In the genomic region with DNA sequence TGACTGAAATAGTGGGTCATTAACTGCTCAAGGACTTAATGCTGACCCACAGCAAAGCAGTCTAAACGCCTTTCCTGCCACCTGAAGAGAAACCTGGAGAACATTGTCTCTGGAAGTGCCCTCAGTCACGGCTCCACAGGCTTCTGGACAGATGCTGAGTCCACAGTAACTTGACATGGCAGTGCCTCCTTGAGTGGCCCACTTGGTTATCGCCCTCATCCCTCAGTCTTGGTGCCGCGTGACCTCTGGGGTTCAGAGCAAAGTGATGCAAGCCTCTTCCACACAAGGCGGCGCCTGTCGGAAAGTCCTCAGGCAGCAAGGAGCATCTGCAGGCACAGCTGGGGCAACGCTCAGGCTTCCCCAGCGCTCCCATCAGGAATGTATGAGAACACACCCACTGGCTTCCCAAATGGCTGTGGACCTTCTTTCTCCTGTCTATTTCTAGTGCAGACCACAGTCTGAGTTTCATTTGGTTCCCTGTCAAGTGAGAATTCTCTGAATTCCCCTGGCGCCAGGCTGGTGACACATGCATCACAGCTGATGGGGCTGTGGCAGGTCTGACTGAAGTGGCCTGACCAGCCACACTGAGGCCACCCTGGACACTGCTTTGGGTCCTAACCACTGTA, we compare ENCODE assay signal across 17 cellular contexts. TPM values are rescaled to one million over a fixed set of nuclear protein-coding genes. Genes with fewer than 3 reads are reported as not detected.
DNase-seq lines count a peak whose midpoint lies in the region; ATAC-seq, FAIRE-seq and TF ChIP-seq lines count a peak whose summit lies in the region.
"Had no signal": no experiment of that assay in that cellular context is flagged by ENCODE, and none has a peak within 500 bp of the region (broad histone marks: within the 10 kb centered on the region; RNA-seq: fewer than 3 reads in every experiment).

No MANE protein-coding gene starts in this region.

- intact Hi-C loops in adrenal gland (cut with DNase I) = no loop called here

- H3K27me3 ChIP-seq in bronchial epithelial cell (ENCODE audit: control insufficient read depth, insufficient read depth, low read length) (no peaks in the 10 kb centered on the region), tibial nerve (no peaks in the 10 kb centered on the region), adrenal gland (no peaks in the 10 kb centered on the region)
- H3K27me3 ChIP-seq: Peyer's patch, suprapubic skin had no signal

- H3K4me3 Mint-ChIP-seq in activated CD8-positive, alpha-beta memory T cell treated with anti-CD3 and anti-CD28 coated beads, Interleukin-2, amount 10 ng/mL, durations not matched to agents 7 days and 5 days = no peak overlapping the region
- H3K4me3 Mint-ChIP-seq: activated CD4-positive, alpha-beta T cell treated with anti-CD3 and anti-CD28 coated beads, Interleukin-2, amount 10 ng/mL, durations not matched to agents 7 days and 5 days; T-helper 2 cell treated with Interferon-gamma antibody and Interleukin-4, amounts not matched to agents 5 μg/mL and 100 μg/mL, for 36 hours had no signal

- TF ChIP-seq EP300 in tibial nerve (IDR thresholded peaks at IDR 0.05) = no peak

- no peaks in the 10 kb centered on the region for H3K27me3 Mint-ChIP-seq in activated CD8-positive, alpha-beta memory T cell treated with anti-CD3 and anti-CD28 coated beads, Interleukin-2, amount 10 ng/mL, durations not matched to agents 7 days and 5 days
- H3K27me3 Mint-ChIP-seq: activated CD4-positive, alpha-beta T cell treated with anti-CD3 and anti-CD28 coated beads, Interleukin-2, amount 10 ng/mL, durations not matched to agents 7 days and 5 days had no signal

- TF ChIP-seq POLR2A in tibial nerve (IDR thresholded peaks at IDR 0.05) = no peak
- no peak for TF ChIP-seq POLR2A in adrenal gland (IDR thresholded peaks at IDR 0.05)

- H3K27ac ChIP-seq in tibial nerve (peak overlapping the region in 3 of 4 donors; percentile 21 to 76 (median 70)), adrenal gland (no peak overlapping the region)
- H3K27ac ChIP-seq: epithelial cell of prostate, Peyer's patch, suprapubic skin had no signal

- H3K36me3 ChIP-seq in bronchial epithelial cell (ENCODE audit: control insufficient read depth, insufficient read depth, low read length) (peaks cover 1% of the 10 kb centered on the region), tibial nerve (peaks cover 0 to 5% (median 0%) of the 10 kb centered on the region in 3 donors), adrenal gland (replicated peaks in 1 of 2) (no peaks in the 10 kb centered on the region)

- H3K4me3 ChIP-seq in bronchial epithelial cell (ENCODE audit: low read depth, low read length) = no peak overlapping the region
- H3K4me3 ChIP-seq in tibial nerve = no peak overlapping the region
- H3K4me3 ChIP-seq in adrenal gland = no peak overlapping the region
- H3K4me3 ChIP-seq: lung, Peyer's patch, suprapubic skin had no signal

- ATAC-seq in activated CD8-positive, alpha-beta memory T cell treated with anti-CD3 and anti-CD28 coated beads, Interleukin-2, amount 10 ng/mL, durations not matched to agents 7 days and 5 days = no peak

- H3K36me3 Mint-ChIP-seq in activated CD8-positive, alpha-beta memory T cell treated with anti-CD3 and anti-CD28 coated beads, Interleukin-2, amount 10 ng/mL, durations not matched to agents 7 days and 5 days = peaks cover 6% of the 10 kb centered on the region

- no peaks in the 10 kb centered on the region for H3K4me1 Mint-ChIP-seq in activated CD8-positive, alpha-beta memory T cell treated with anti-CD3 and anti-CD28 coated beads, Interleukin-2, amount 10 ng/mL, durations not matched to agents 7 days and 5 days
- H3K4me1 Mint-ChIP-seq: activated CD4-positive, alpha-beta T cell treated with anti-CD3 and anti-CD28 coated beads, Interleukin-2, amount 10 ng/mL, durations not matched to agents 7 days and 5 days had no signal

- H3K4me1 ChIP-seq in tibial nerve (peaks cover 0 to 71% (median 37%) of the 10 kb centered on the region in 4 donors), adrenal gland (replicated peaks in 1 of 2) (peaks cover 3 to 24% of the 10 kb centered on the region in 2 donors)
- H3K4me1 ChIP-seq: Peyer's patch, suprapubic skin had no signal

- no peaks in the 10 kb centered on the region for H3K9me3 Mint-ChIP-seq in activated CD8-positive, alpha-beta memory T cell treated with anti-CD3 and anti-CD28 coated beads, Interleukin-2, amount 10 ng/mL, durations not matched to agents 7 days and 5 days (ENCODE audit: low read depth)
- H3K9me3 Mint-ChIP-seq: activated CD4-positive, alpha-beta T cell treated with anti-CD3 and anti-CD28 coated beads, Interleukin-2, amount 10 ng/mL, durations not matched to agents 7 days and 5 days; T-helper 2 cell treated with Interferon-gamma antibody and Interleukin-4, amounts not matched to agents 5 μg/mL and 100 μg/mL, for 36 hours had no signal

- TF ChIP-seq CTCF in bronchial epithelial cell (IDR thresholded peaks at IDR 0.05; ENCODE audit: insufficient read depth, low read length, severe bottlenecking) (no peak), tibial nerve (IDR thresholded peaks at IDR 0.05) (no peak), adrenal gland (IDR thresholded peaks at IDR 0.05) (no peak)

- CTCF ChIA-PET in activated CD8-positive, alpha-beta memory T cell treated with anti-CD3 and anti-CD28 coated beads, Interleukin-2, amount 10 ng/mL, durations not matched to agents 7 days and 5 days (lab: Charles Lee) = no interaction called here

- WGBS in tibial nerve, 2 donors = 56 to 59% methylated on average over 8 of the region's 11 CpGs
- WGBS in adrenal gland, 4 donors = 93 to 98% (median 96%) methylated on average over 7 to 11 of the region's 11 CpGs

- no peak overlapping the region for H3K27ac Mint-ChIP-seq in activated CD8-positive, alpha-beta memory T cell treated with anti-CD3 and anti-CD28 coated beads, Interleukin-2, amount 10 ng/mL, durations not matched to agents 7 days and 5 days
- H3K27ac Mint-ChIP-seq: activated CD4-positive, alpha-beta T cell treated with anti-CD3 and anti-CD28 coated beads, Interleukin-2, amount 10 ng/mL, durations not matched to agents 7 days and 5 days; T-helper 2 cell treated with Interferon-gamma antibody and Interleukin-4, amounts not matched to agents 5 μg/mL and 100 μg/mL, for 36 hours had no signal

- H3K9me3 ChIP-seq in tibial nerve = no peaks in the 10 kb centered on the region
- H3K9me3 ChIP-seq in adrenal gland (replicated peaks in 1 of 3) = no peaks in the 10 kb centered on the region
- H3K9me3 ChIP-seq: Peyer's patch, suprapubic skin had no signal

- peak; percentile 17 for DNase-seq in activated CD8-positive, alpha-beta memory T cell treated with anti-CD3 and anti-CD28 coated beads for 24 hours
- DNase-seq in activated CD8-positive, alpha-beta memory T cell treated with anti-CD3 and anti-CD28 coated beads, Interleukin-2, amount 10 ng/mL, durations not matched to agents 7 days and 5 days = no peak
- no peak for DNase-seq in bronchial epithelial cell (ENCODE audit: low read depth)
- peak; percentile 39 for DNase-seq in hepatic stellate cell (ENCODE audit: low spot score)
- DNase-seq in tibial nerve (ENCODE audit: low spot score in 2 of 2) = no peak
- DNase-seq in DMS53 (lab: John Stamatoyannopoulos, UW) = no peak
- DNase-seq in adrenal gland = no peak
- no peak for DNase-seq in dedifferentiated amniotic fluid mesenchymal stem cell (ENCODE audit: extremely low spot score)
- DNase-seq: activated CD4-positive, alpha-beta T cell treated with anti-CD3 and anti-CD28 coated beads, Interleukin-2, amount 10 ng/mL, durations not matched to agents 7 days and 5 days; hippocampal formation; NCI-H446 treated with DMSO at 0.1 percent for 48 hours; Peyer's patch had no signal

- peak; percentile 32 for FAIRE-seq in bronchial epithelial cell (lab: Jason Lieb, UNC)
- FAIRE-seq: A204.1 had no signal

RNA-seq across cellular contexts. Expression of a gene that starts 13.0 kb away (rescaled TPM):
- total RNA-seq in activated CD8-positive, alpha-beta memory T cell treated with anti-CD3 and anti-CD28 coated beads, Interleukin-2, amount 10 ng/mL, durations not matched to agents 7 days and 5 days = not detected
- total RNA-seq in bronchial epithelial cell (not detected in 2 replicates), tibial nerve (1,000 to 10,000 TPM; 1,094 to 2,140 (median 1,213) TPM), adrenal gland (1 to 10 TPM in 6 of 8 donors, under 1 TPM in 2; 0.12 to 5.8 (median 1.2) TPM)
- 1 to 10 TPM; 3.5 to 8.5 (median 4.3) TPM for polyA plus RNA-seq in adrenal gland
- total RNA-seq: activated CD4-positive, alpha-beta T cell treated with anti-CD3 and anti-CD28 coated beads, Interleukin-2, amount 10 ng/mL, durations not matched to agents 7 days and 5 days had no signal

Comparison
In these comparisons a context has a peak if more than half of its experiments do, and no peak if none do; other contexts are left out.
1. DNase-seq: peak in activated CD8-positive, alpha-beta memory T cell treated with anti-CD3 and anti-CD28 coated beads for 24 hours (single experiment) and hepatic stellate cell (single experiment); none in activated CD8-positive, alpha-beta memory T cell treated with anti-CD3 and anti-CD28 coated beads, Interleukin-2, amount 10 ng/mL, durations not matched to agents 7 days and 5 days (single experiment), bronchial epithelial cell (single experiment), tibial nerve (0 of 2), DMS53 (single experiment), adrenal gland (0 of 7) and dedifferentiated amniotic fluid mesenchymal stem cell (single experiment).
2. H3K27ac ChIP-seq: peak in tibial nerve (3 of 4); none in adrenal gland (0 of 5).
3. RNA of a gene that starts 13.0 kb away (total RNA-seq): 1,094 to 2,140 TPM in tibial nerve; 0.12 to 5.8 TPM in adrenal gland, not detected in activated CD8-positive, alpha-beta memory T cell treated with anti-CD3 and anti-CD28 coated beads, Interleukin-2, amount 10 ng/mL, durations not matched to agents 7 days and 5 days and not detected in bronchial epithelial cell; every median in the first group is over 100 times any median in the second.